In the genomic region with DNA sequence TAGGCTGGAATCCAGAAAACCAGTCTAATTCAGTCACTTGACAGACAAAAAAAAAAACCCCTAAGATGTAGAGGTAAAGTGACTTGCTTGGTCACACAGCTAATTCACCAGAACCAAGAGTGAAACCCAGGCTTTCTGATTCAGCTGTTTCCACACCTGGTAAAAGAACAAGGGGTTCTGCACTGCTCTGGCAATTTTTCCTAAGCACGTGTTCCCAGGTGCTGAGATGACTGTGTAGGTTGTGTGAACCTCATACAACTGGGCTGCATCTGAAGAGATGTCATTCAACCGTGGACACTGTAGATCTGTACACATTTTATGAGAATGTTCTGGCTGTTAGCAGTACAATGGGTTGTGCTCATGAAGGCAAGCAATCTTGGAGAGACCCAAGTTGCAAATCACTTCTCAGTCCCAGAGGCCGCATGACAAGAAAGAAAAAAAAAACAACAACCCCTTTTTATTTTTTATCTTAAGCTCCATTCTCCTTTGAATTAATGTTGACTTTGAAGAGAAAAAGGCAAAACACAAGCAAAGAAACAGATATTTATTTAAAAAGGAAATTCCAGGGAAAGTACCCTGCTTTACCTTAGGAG, we compare ENCODE assay signal across 1 cellular context.
TF ChIP-seq lines count a peak whose summit lies in the region.

No MANE protein-coding gene starts in this region.

TF ChIP-seq in GM12878, 131 proteins besides CTCF, POLR2A, EP300 and RAD21 (continued from another document and continues in another):
- TF ChIP-seq ASH2L (IDR thresholded peaks at IDR 0.05; ENCODE audit: borderline replicate concordance, low read depth) (no peak), ZSCAN29 (IDR thresholded peaks at IDR 0.05) (no peak), GABPA (IDR thresholded peaks at IDR 0.05; ENCODE audit: low read depth) (peak; percentile 63), RELB (IDR thresholded peaks at IDR 0.05; ENCODE audit: low read depth) (peak; percentile 98), BMI1 (IDR thresholded peaks at IDR 0.05; ENCODE audit: borderline replicate concordance) (peak; percentile 49; the same call in 1 of the 2 replicates), SIX5 (IDR thresholded peaks at IDR 0.05; ENCODE audit: low read depth, low read length, severe bottlenecking) (no peak), BRCA1 (IDR thresholded peaks at IDR 0.05; ENCODE audit: low read depth, low read length) (no peak), HDAC6 (IDR thresholded peaks at IDR 0.05; ENCODE audit: unreplicated experiment) (no peak), SMC3 (IDR thresholded peaks at IDR 0.05; ENCODE audit: borderline replicate concordance, low read length) (peak; percentile 36; the same call in 1 of the 2 replicates), EED (IDR thresholded peaks at IDR 0.05; ENCODE audit: low read depth) (peak; percentile 100), NFYA (IDR thresholded peaks at IDR 0.05; ENCODE audit: borderline replicate concordance, low read depth, low read length) (no peak), SUZ12 (IDR thresholded peaks at IDR 0.05; ENCODE audit: unreplicated experiment) (no peak), JUND (IDR thresholded peaks at IDR 0.05; ENCODE audit: low read depth, low read length) (peak; percentile 92), KLF5 (IDR thresholded peaks at IDR 0.05; ENCODE audit: partially characterized antibody) (no peak), IKZF1 (conservative IDR thresholded peaks at IDR 0.05) (peak; percentile 97), SRF (IDR thresholded peaks at IDR 0.05; ENCODE audit: low read depth in 2 of 2, low read length in 2 of 2) (no peak), ZBTB11 (CRISPR knock-in tag; IDR thresholded peaks at IDR 0.05) (no peak), BCL11A (IDR thresholded peaks at IDR 0.05; ENCODE audit: low read depth, low read length) (peak; percentile 94), ZBED1 (IDR thresholded peaks at IDR 0.05; ENCODE audit: borderline replicate concordance) (peak; percentile 94; the same call in 1 of the 2 replicates), ESRRA (IDR thresholded peaks at IDR 0.05; ENCODE audit: low read length) (no peak), LARP7 (IDR thresholded peaks at IDR 0.05) (no peak), NR2C1 (IDR thresholded peaks at IDR 0.05) (no peak), CHD2 (IDR thresholded peaks at IDR 0.05; ENCODE audit: borderline replicate concordance, low read depth, low read length) (peak; percentile 86), TCF7 (IDR thresholded peaks at IDR 0.05; ENCODE audit: borderline replicate concordance) (peak; percentile 86), ETV6 (conservative IDR thresholded peaks at IDR 0.05 in 1 of 2, IDR thresholded peaks at IDR 0.05 in 1 of 2; ENCODE audit: borderline replicate concordance in 1 of 2, low read depth in 1 of 2) (peak in 1 of 2 experiments; percentile 97; a peak in 2 of 4 replicates), MEF2A (IDR thresholded peaks at IDR 0.05; ENCODE audit: insufficient read depth, low read depth, low read length) (peak; percentile 88), ZNF274 (IDR thresholded peaks at IDR 0.05; ENCODE audit: insufficient read depth, insufficient read length) (no peak), SIN3A (IDR thresholded peaks at IDR 0.05; ENCODE audit: low read depth, low read length) (no peak)
- TF ChIP-seq, protein P1, sequence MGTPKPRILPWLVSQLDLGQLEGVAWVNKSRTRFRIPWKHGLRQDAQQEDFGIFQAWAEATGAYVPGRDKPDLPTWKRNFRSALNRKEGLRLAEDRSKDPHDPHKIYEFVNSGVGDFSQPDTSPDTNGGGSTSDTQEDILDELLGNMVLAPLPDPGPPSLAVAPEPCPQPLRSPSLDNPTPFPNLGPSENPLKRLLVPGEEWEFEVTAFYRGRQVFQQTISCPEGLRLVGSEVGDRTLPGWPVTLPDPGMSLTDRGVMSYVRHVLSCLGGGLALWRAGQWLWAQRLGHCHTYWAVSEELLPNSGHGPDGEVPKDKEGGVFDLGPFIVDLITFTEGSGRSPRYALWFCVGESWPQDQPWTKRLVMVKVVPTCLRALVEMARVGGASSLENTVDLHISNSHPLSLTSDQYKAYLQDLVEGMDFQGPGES (IDR thresholded peaks at IDR 0.05) = no peak
- TF ChIP-seq, protein P2, sequence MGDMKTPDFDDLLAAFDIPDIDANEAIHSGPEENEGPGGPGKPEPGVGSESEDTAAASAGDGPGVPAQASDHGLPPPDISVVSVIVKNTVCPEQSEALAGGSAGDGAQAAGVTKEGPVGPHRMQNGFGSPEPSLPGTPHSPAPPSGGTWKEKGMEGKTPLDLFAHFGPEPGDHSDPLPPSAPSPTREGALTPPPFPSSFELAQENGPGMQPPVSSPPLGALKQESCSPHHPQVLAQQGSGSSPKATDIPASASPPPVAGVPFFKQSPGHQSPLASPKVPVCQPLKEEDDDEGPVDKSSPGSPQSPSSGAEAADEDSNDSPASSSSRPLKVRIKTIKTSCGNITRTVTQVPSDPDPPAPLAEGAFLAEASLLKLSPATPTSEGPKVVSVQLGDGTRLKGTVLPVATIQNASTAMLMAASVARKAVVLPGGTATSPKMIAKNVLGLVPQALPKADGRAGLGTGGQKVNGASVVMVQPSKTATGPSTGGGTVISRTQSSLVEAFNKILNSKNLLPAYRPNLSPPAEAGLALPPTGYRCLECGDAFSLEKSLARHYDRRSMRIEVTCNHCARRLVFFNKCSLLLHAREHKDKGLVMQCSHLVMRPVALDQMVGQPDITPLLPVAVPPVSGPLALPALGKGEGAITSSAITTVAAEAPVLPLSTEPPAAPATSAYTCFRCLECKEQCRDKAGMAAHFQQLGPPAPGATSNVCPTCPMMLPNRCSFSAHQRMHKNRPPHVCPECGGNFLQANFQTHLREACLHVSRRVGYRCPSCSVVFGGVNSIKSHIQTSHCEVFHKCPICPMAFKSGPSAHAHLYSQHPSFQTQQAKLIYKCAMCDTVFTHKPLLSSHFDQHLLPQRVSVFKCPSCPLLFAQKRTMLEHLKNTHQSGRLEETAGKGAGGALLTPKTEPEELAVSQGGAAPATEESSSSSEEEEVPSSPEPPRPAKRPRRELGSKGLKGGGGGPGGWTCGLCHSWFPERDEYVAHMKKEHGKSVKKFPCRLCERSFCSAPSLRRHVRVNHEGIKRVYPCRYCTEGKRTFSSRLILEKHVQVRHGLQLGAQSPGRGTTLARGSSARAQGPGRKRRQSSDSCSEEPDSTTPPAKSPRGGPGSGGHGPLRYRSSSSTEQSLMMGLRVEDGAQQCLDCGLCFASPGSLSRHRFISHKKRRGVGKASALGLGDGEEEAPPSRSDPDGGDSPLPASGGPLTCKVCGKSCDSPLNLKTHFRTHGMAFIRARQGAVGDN (IDR thresholded peaks at IDR 0.05) = peak; percentile 85
- TF ChIP-seq, protein P3, sequence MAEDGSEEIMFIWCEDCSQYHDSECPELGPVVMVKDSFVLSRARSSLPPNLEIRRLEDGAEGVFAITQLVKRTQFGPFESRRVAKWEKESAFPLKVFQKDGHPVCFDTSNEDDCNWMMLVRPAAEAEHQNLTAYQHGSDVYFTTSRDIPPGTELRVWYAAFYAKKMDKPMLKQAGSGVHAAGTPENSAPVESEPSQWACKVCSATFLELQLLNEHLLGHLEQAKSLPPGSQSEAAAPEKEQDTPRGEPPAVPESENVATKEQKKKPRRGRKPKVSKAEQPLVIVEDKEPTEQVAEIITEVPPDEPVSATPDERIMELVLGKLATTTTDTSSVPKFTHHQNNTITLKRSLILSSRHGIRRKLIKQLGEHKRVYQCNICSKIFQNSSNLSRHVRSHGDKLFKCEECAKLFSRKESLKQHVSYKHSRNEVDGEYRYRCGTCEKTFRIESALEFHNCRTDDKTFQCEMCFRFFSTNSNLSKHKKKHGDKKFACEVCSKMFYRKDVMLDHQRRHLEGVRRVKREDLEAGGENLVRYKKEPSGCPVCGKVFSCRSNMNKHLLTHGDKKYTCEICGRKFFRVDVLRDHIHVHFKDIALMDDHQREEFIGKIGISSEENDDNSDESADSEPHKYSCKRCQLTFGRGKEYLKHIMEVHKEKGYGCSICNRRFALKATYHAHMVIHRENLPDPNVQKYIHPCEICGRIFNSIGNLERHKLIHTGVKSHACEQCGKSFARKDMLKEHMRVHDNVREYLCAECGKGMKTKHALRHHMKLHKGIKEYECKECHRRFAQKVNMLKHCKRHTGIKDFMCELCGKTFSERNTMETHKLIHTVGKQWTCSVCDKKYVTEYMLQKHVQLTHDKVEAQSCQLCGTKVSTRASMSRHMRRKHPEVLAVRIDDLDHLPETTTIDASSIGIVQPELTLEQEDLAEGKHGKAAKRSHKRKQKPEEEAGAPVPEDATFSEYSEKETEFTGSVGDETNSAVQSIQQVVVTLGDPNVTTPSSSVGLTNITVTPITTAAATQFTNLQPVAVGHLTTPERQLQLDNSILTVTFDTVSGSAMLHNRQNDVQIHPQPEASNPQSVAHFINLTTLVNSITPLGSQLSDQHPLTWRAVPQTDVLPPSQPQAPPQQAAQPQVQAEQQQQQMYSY (CRISPR knock-in tag; IDR thresholded peaks at IDR 0.05) = no peak
- TF ChIP-seq, protein P4, sequence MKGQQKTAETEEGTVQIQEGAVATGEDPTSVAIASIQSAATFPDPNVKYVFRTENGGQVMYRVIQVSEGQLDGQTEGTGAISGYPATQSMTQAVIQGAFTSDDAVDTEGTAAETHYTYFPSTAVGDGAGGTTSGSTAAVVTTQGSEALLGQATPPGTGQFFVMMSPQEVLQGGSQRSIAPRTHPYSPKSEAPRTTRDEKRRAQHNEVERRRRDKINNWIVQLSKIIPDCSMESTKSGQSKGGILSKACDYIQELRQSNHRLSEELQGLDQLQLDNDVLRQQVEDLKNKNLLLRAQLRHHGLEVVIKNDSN (IDR thresholded peaks at IDR 0.05; ENCODE audit: borderline replicate concordance, extremely low read length, insufficient read depth, low read depth, low read length) = peak; percentile 50
- TF ChIP-seq, protein P5, sequence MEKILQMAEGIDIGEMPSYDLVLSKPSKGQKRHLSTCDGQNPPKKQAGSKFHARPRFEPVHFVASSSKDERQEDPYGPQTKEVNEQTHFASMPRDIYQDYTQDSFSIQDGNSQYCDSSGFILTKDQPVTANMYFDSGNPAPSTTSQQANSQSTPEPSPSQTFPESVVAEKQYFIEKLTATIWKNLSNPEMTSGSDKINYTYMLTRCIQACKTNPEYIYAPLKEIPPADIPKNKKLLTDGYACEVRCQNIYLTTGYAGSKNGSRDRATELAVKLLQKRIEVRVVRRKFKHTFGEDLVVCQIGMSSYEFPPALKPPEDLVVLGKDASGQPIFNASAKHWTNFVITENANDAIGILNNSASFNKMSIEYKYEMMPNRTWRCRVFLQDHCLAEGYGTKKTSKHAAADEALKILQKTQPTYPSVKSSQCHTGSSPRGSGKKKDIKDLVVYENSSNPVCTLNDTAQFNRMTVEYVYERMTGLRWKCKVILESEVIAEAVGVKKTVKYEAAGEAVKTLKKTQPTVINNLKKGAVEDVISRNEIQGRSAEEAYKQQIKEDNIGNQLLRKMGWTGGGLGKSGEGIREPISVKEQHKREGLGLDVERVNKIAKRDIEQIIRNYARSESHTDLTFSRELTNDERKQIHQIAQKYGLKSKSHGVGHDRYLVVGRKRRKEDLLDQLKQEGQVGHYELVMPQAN (conservative IDR thresholded peaks at IDR 0.05) = no peak
- TF ChIP-seq, protein P6, sequence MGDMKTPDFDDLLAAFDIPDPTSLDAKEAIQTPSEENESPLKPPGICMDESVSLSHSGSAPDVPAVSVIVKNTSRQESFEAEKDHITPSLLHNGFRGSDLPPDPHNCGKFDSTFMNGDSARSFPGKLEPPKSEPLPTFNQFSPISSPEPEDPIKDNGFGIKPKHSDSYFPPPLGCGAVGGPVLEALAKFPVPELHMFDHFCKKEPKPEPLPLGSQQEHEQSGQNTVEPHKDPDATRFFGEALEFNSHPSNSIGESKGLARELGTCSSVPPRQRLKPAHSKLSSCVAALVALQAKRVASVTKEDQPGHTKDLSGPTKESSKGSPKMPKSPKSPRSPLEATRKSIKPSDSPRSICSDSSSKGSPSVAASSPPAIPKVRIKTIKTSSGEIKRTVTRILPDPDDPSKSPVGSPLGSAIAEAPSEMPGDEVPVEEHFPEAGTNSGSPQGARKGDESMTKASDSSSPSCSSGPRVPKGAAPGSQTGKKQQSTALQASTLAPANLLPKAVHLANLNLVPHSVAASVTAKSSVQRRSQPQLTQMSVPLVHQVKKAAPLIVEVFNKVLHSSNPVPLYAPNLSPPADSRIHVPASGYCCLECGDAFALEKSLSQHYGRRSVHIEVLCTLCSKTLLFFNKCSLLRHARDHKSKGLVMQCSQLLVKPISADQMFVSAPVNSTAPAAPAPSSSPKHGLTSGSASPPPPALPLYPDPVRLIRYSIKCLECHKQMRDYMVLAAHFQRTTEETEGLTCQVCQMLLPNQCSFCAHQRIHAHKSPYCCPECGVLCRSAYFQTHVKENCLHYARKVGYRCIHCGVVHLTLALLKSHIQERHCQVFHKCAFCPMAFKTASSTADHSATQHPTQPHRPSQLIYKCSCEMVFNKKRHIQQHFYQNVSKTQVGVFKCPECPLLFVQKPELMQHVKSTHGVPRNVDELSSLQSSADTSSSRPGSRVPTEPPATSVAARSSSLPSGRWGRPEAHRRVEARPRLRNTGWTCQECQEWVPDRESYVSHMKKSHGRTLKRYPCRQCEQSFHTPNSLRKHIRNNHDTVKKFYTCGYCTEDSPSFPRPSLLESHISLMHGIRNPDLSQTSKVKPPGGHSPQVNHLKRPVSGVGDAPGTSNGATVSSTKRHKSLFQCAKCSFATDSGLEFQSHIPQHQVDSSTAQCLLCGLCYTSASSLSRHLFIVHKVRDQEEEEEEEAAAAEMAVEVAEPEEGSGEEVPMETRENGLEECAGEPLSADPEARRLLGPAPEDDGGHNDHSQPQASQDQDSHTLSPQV (IDR thresholded peaks at IDR 0.05) = 0 out of 2 replicates have a peak, but pooled peaks have one; percentile 41
